ENCODE assay signal across 8 cellular contexts in the genomic region with DNA sequence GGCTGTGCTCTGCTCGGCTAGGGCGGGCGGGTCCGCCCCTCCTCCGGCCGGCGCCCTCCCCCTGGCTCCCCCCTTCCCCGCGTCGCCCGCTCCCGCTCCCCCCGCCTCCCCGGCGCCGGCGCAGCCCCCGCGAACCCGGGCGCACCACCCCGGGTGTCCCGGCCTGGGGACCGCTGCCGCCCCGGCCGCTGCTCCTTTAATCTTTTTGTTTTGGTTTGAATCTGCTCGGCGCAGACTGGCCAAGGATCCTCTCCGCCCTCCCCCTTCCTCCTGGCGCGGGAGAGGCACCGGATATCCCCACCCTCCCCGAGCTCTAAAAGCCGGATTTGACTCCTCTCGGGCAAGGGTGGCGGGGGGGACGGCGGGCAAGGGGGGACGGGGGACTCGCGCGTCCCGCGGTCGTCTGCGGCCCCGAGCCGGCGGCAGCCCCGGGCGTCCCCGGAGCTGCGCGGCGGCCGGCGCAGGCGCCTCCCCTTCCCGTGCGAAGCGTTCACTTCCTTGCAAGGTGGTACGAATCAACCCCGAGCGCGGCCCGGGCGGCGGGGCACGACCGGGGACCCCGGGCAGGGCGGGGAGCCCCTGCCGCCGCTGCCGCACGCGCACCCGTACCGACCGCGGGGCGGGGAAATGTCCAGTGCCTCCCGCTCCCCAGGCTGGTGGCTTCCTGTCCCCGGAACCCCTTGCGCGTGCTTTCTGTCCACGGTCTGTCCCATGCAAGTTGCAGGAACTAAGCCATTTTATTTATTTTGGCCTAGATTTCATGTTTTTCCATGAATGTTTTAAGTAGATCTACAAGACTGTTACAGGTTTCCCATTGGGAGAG. TPM values are rescaled to one million over a fixed set of nuclear protein-coding genes. Genes with fewer than 3 reads are reported as not detected.
DNase-seq lines count a peak whose midpoint lies in the region; ATAC-seq and TF ChIP-seq lines count a peak whose summit lies in the region.

Gene PTGR3, minus strand, starts transcription at position 11 of the 823 bp plus-strand sequence. CDS start 81 bp downstream, outside the sequence.

- H3K9me3 ChIP-seq in adrenal gland (replicated peaks in 1 of 3) (no peaks in the 10 kb centered on the region), uterus (no peaks in the 10 kb centered on the region)

- H3K27ac ChIP-seq in adrenal gland (peak within 1 kb of the TSS; percentile 90 to 99 (median 93)), uterus (peak within 1 kb of the TSS; percentile 94 to 99)

- peak; percentile 52 for ATAC-seq in HG02763 (IDR thresholded peaks at IDR 0.05; ENCODE audit: unreplicated experiment)

- H3K4me1 ChIP-seq in adrenal gland (replicated peaks in 1 of 2) (peaks cover 28 to 55% of the 10 kb centered on the region in 2 donors), uterus (peaks cover 7 to 20% of the 10 kb centered on the region in 2 donors)

- no peaks in the 10 kb centered on the region for H3K27me3 ChIP-seq in adrenal gland
- H3K27me3 ChIP-seq in uterus: no peaks in the 10 kb centered on the region

- H3K36me3 ChIP-seq in adrenal gland (replicated peaks in 1 of 2) (no peaks in the 10 kb centered on the region), uterus (no peaks in the 10 kb centered on the region)

- intact Hi-C loops in T-helper 1 cell treated with Interleukin-12 subunit alpha and Interleukin-12 subunit beta and Interleukin-4 antibody, amounts not matched to agents 30 ng/mL and 1 ng/mL, for 36 hours (cut with micrococcal nuclease): loop anchor here (1.0 to 2.0 kb wide), 2 partner anchors 215 to 1155 kb away; no protein-coding TSS in a partner anchor
- intact Hi-C loops in adrenal gland (cut with DNase I) (no loop called here), cardiac septum (cut with DNase I) (loop anchor here (2.0 to 10.0 kb wide), 4 partner anchors 17 to 265 kb away; no protein-coding TSS in a partner anchor), posterior cingulate gyrus (cut with DNase I) (loop anchor here (2.0 kb wide), 1 partner anchor 37 kb away; no protein-coding TSS in a partner anchor), uterus (cut with DNase I; ENCODE audit: low total_unique reads) (no loop called here)

- 1 to 2% (median 1%) methylated on average over 10 to 85 of the region's 88 CpGs for WGBS in adrenal gland, 4 donors

- peak; percentile 87 for DNase-seq in GM13976 (ENCODE audit: low spot score)
- peak; percentile 83 for DNase-seq in NCI-H1436 (lab: John Stamatoyannopoulos, UW)
- DNase-seq in adrenal gland: peak; percentile 88 to 94 (median 92)
- peak; percentile 89 for DNase-seq in cardiac septum (ENCODE audit: low spot score)
- peak; percentile 60 to 96 (median 70) for DNase-seq in posterior cingulate gyrus
- DNase-seq in uterus: peak; percentile 81 to 84

- TF ChIP-seq POLR2A in adrenal gland (IDR thresholded peaks at IDR 0.05) (peak in 1 of 2 donors; percentile 73), uterus (IDR thresholded peaks at IDR 0.05) (peak in 1 of 2 donors; percentile 43)

- H3K4me3 ChIP-seq in adrenal gland (peak within 1 kb of the TSS; percentile 57 to 96 (median 88)), uterus (peak within 1 kb of the TSS; percentile 54 to 99)

- in situ Hi-C loops in GM13976 (cut with MboI; ENCODE audit: low sequenced_read_pairs, unreplicated experiment): no loop called here

- TF ChIP-seq CTCF in GM13976 (IDR thresholded peaks at IDR 0.05; ENCODE audit: borderline replicate concordance, control extremely low read depth, extremely low read depth, insufficient read depth, missing control alignments) (no peak), adrenal gland (IDR thresholded peaks at IDR 0.05) (peak in 1 of 6 experiments; percentile 11), uterus (IDR thresholded peaks at IDR 0.05) (no peak)

RNA-seq across cellular contexts. Expression of gene PTGR3, which starts in this region (rescaled TPM):
- total RNA-seq in T-helper 1 cell treated with Interleukin-12 subunit alpha and Interleukin-12 subunit beta and Interleukin-4 antibody, amounts not matched to agents 30 ng/mL and 1 ng/mL, for 36 hours: 25.6 and 27.0 TPM in 2 replicates
- 10 to 100 TPM in 7 of 8 donors, 1 to 10 TPM in 1; 8.8 to 40.2 (median 24.1) TPM for total RNA-seq in adrenal gland
- 10 to 100 TPM in 1 of 3 donors, 1 to 10 TPM in 2; 9.6 to 16.3 (median 9.9) TPM for polyA plus RNA-seq in adrenal gland
- 33.7 TPM for total RNA-seq in cardiac septum
- 10 to 100 TPM in 3 of 4 donors, 1 to 10 TPM in 1; 4.9 to 30.8 (median 21.7) TPM for total RNA-seq in uterus

Comparison
In these comparisons a context has a peak if more than half of its experiments do, and no peak if none do; other contexts are left out.
1. Peak in every context shown above with its lines: DNase-seq, ATAC-seq, H3K4me3 ChIP-seq and H3K27ac ChIP-seq.
2. intact Hi-C loops: an anchor here in T-helper 1 cell treated with Interleukin-12 subunit alpha and Interleukin-12 subunit beta and Interleukin-4 antibody, amounts not matched to agents 30 ng/mL and 1 ng/mL, for 36 hours (1.0 to 2.0 kb wide), cardiac septum (2.0 to 10.0 kb wide) and posterior cingulate gyrus (2.0 kb wide); none called in adrenal gland and uterus.